Comparison of ENCODE assay signal across 8 cellular contexts in genomic region chr3:64533565-64534317, GRCh38.
A peak's percentile ranks its signal among the peaks of the same experiment; 100 is the strongest.
DNase-seq lines count a peak whose midpoint lies in the region; ATAC-seq and TF ChIP-seq lines count a peak whose summit lies in the region.

No MANE protein-coding gene starts in this region.

- DNase-seq in EH (ENCODE audit: low read depth), result peak; percentile 73
- peak; percentile 36 for DNase-seq in HPDE6-E6E7 (ENCODE audit: extremely low spot score)
- DNase-seq in NCI-H774 (lab: John Stamatoyannopoulos, UW), result peak; percentile 51
- DNase-seq in activated T-cell treated with anti-CD3 and anti-CD28 coated beads for 4 hours, result peak; percentile 5
- peak; percentile 38 to 65 for DNase-seq in foreskin keratinocyte
- DNase-seq in upper lobe of right lung, result peak; percentile 87

- no peaks in the 10 kb centered on the region for H3K9me3 ChIP-seq in neutrophil
- H3K9me3 ChIP-seq in upper lobe of right lung, result no peaks in the 10 kb centered on the region

- intact Hi-C loops in upper lobe of right lung (cut with DNase I), result no loop called here

- TF ChIP-seq CTCF in foreskin keratinocyte (conservative IDR thresholded peaks at IDR 0.05), result peak; percentile 90
- TF ChIP-seq CTCF in neutrophil (IDR thresholded peaks at IDR 0.05), result peak; percentile 13
- TF ChIP-seq CTCF in upper lobe of right lung (IDR thresholded peaks at IDR 0.05), result peak; percentile 77

- no peak overlapping the region for H3K4me3 ChIP-seq in neutrophil (ENCODE audit: low read depth in 1 of 2, low read length in 1 of 2)
- no peak overlapping the region for H3K4me3 ChIP-seq in upper lobe of right lung

- H3K27me3 ChIP-seq in foreskin keratinocyte (peaks cover 24% of the 10 kb centered on the region), neutrophil (peaks cover 47% of the 10 kb centered on the region), upper lobe of right lung (no peaks in the 10 kb centered on the region)

- H3K4me1 ChIP-seq in foreskin keratinocyte (no peaks in the 10 kb centered on the region), neutrophil (ENCODE audit: control insufficient read depth in 1 of 2, insufficient read depth in 1 of 2, low read depth in 1 of 2, low read length in 1 of 2) (no peaks in the 10 kb centered on the region), upper lobe of right lung (peaks cover 5% of the 10 kb centered on the region)

- ATAC-seq in GM21515 (IDR thresholded peaks at IDR 0.05; ENCODE audit: unreplicated experiment), result peak; percentile 97
- peak; percentile 95 for ATAC-seq in foreskin keratinocyte
- ATAC-seq in upper lobe of right lung, result peak; percentile 98

- H3K36me3 ChIP-seq in neutrophil (no peaks in the 10 kb centered on the region), upper lobe of right lung (no peaks in the 10 kb centered on the region)

- H3K27ac ChIP-seq in foreskin keratinocyte (no peak overlapping the region), neutrophil (no peak overlapping the region), upper lobe of right lung (no peak overlapping the region)

Comparison
In these comparisons a context has a peak if more than half of its experiments do, and no peak if none do; other contexts are left out.
1. DNase-seq: peak in every context shown above with its lines; median percentile 87 in upper lobe of right lung; 73 in EH; 52 in foreskin keratinocyte; 51 in NCI-H774; 36 in HPDE6-E6E7; 5 in activated T-cell treated with anti-CD3 and anti-CD28 coated beads for 4 hours.
2. CTCF ChIP-seq: peak in every context shown above with its lines; median percentile 90 in foreskin keratinocyte; 77 in upper lobe of right lung; 13 in neutrophil.